8 cellular contexts compared by ENCODE assay signal in genomic region chr12:109775172-109775881, GRCh38. TPM values are rescaled to one million over a fixed set of nuclear protein-coding genes. Genes with fewer than 3 reads are reported as not detected.
DNase-seq lines count a peak whose midpoint lies in the region; ATAC-seq, FAIRE-seq and TF ChIP-seq lines count a peak whose summit lies in the region.

No MANE protein-coding gene starts in this region.

- H3K36me3 ChIP-seq in endothelial cell of umbilical vein (ENCODE audit: control insufficient read depth in 2 of 2, extremely low read depth in 1 of 2, insufficient read depth in 2 of 2, low read length in 2 of 2): no peaks in the 10 kb centered on the region

- no peak overlapping the region for H4K91ac ChIP-seq in H9 (ENCODE audit: insufficient read length, low read depth, low read length)

- dilution Hi-C loops in endothelial cell of umbilical vein (cut with MboI; ENCODE audit: extremely low pct_ligation_motif_present, low sequenced_read_pairs): no loop called here

- no peak overlapping the region for H2BK20ac ChIP-seq in H9 (ENCODE audit: low read depth, low read length, poor library complexity, severe bottlenecking)

- H3K27ac ChIP-seq in H9 (ENCODE audit: insufficient read length, low read depth, low read length): no peak overlapping the region
- H3K27ac ChIP-seq in endothelial cell of umbilical vein (ENCODE audit: insufficient read depth, low read depth, low read length): no peak overlapping the region

- no peak for TF ChIP-seq POLR2A in endothelial cell of umbilical vein (IDR thresholded peaks at IDR 0.05; ENCODE audit: low read depth, low read length)

- H3K9me3 ChIP-seq in H9 (ENCODE audit: control insufficient read depth, low read depth, low read length) (no peaks in the 10 kb centered on the region), endothelial cell of umbilical vein (replicated peaks; ENCODE audit: control insufficient read depth, insufficient read depth, low read length) (no peaks in the 10 kb centered on the region)

- H3K4me2 ChIP-seq in H9 (ENCODE audit: insufficient read depth, insufficient read length, low read length): no peak overlapping the region
- H3K4me2 ChIP-seq in endothelial cell of umbilical vein (ENCODE audit: insufficient read depth, low read length): no peak overlapping the region

- H3K4me1 Mint-ChIP-seq in H9: peaks cover 19 to 23% of the 10 kb centered on the region in 2 experiments

- H4K5ac ChIP-seq in H9 (ENCODE audit: insufficient read length, low read depth, low read length): no peak overlapping the region

- WGBS in H9 (ENCODE audit: extremely low coverage, insufficient read length, low lambda C conversion rate): no CpG with 5 or more reads among the region's 10 CpGs

- H3K9me1 ChIP-seq in endothelial cell of umbilical vein (replicated peaks; ENCODE audit: control insufficient read depth, extremely low read depth, insufficient read depth, low read length): no peaks in the 10 kb centered on the region

- H4K20me1 ChIP-seq in H9 (ENCODE audit: control insufficient read depth, insufficient read depth, insufficient read length) (no peaks in the 10 kb centered on the region), endothelial cell of umbilical vein (replicated peaks; ENCODE audit: control insufficient read depth, extremely low read depth, insufficient read depth, low read length) (no peaks in the 10 kb centered on the region)

- H3K56ac ChIP-seq in H9 (ENCODE audit: insufficient read length, low read depth, low read length): no peak overlapping the region

- no peaks in the 10 kb centered on the region for H3K4me1 ChIP-seq in H9 (ENCODE audit: insufficient read depth, low read length)
- H3K4me1 ChIP-seq in endothelial cell of umbilical vein (ENCODE audit: control insufficient read depth, extremely low read depth, insufficient read depth, low read length): no peaks in the 10 kb centered on the region

- POLR2A ChIA-PET in endothelial cell of umbilical vein (lab: Charles Lee): no interaction called here

- BruUV-seq in endothelial cell of umbilical vein (replicated peaks; lab: Mats Ljungman, UMichigan): no TSS peak

- no peak overlapping the region for H3K9ac ChIP-seq in H9 (ENCODE audit: extremely low read depth, insufficient read length, low read length)
- H3K9ac ChIP-seq in endothelial cell of umbilical vein (replicated peaks; ENCODE audit: extremely low read depth, insufficient read depth, low read length): no peak overlapping the region

- H3K27ac Mint-ChIP-seq in H9: no peak overlapping the region

- H3K36me3 Mint-ChIP-seq in H9 (ENCODE audit: insufficient read depth in 1 of 3, low read depth in 3 of 3): no peaks in the 10 kb centered on the region

- no peak for ATAC-seq in HG03108 (IDR thresholded peaks at IDR 0.05; ENCODE audit: unreplicated experiment)

- no peak overlapping the region for H3K23ac ChIP-seq in H9 (ENCODE audit: insufficient read length, low read depth, low read length)

- H3K79me1 ChIP-seq in H9 (ENCODE audit: insufficient read depth, low read depth, low read length, poor library complexity, severe bottlenecking): no peaks in the 10 kb centered on the region

- CTCF ChIA-PET in endothelial cell of umbilical vein (lab: Charles Lee): interaction anchor here (0.5 to 7.3 kb wide), 44 partner anchors 9 to 382 kb away, joined by 3 to 252 read pairs (median 4); partner anchors contain the start of genes MMAB, MVK and TRPV4

- H3K14ac ChIP-seq in H9 (ENCODE audit: insufficient read depth, low read length): no peak overlapping the region

- H3K27me3 ChIP-seq in H9 (ENCODE audit: insufficient read depth, low read length) (no peaks in the 10 kb centered on the region), endothelial cell of umbilical vein (ENCODE audit: control insufficient read depth in 2 of 2, insufficient read depth in 2 of 2, low read length in 2 of 2) (no peaks in the 10 kb centered on the region)

- no peak overlapping the region for H2AK5ac ChIP-seq in H9 (ENCODE audit: insufficient read length, low read length)

- H2AFZ ChIP-seq in H9 (ENCODE audit: low read length) (no peak overlapping the region), endothelial cell of umbilical vein (ENCODE audit: low read depth, low read length) (no peak overlapping the region)

- no peak overlapping the region for H3K4ac ChIP-seq in H9 (ENCODE audit: low read depth, low read length)

- no peak overlapping the region for H3K4me3 Mint-ChIP-seq in H9

- DNase-seq in C1 segment of cervical spinal cord (lab: John Stamatoyannopoulos, UW): peak in 11 of 14 donors; percentile 15 to 71 (median 54)
- DNase-seq in H9: peak; percentile 81
- peak; percentile 73 for DNase-seq in NCI-H774 (lab: John Stamatoyannopoulos, UW)
- peak; percentile 34 to 45 for DNase-seq in activated CD8-positive, alpha-beta memory T cell treated with anti-CD3 and anti-CD28 coated beads for 4 hours (ENCODE audit: low read depth in 2 of 2)
- peak; percentile 62 for DNase-seq in endothelial cell of umbilical vein (ENCODE audit: low read depth, low spot score)
- DNase-seq in mucosa of gallbladder (ENCODE audit: low spot score): peak; percentile 71
- DNase-seq in stimulated activated CD8-positive, alpha-beta memory T cell treated with anti-CD3 and anti-CD28 coated beads, Interleukin-4, amount 100 ng/mL, for 24 hours (ENCODE audit: low read depth): peak; percentile 63

- H3K27me3 Mint-ChIP-seq in H9 (ENCODE audit: low read depth): no peaks in the 10 kb centered on the region

- no peak overlapping the region for H2BK12ac ChIP-seq in H9 (ENCODE audit: insufficient read length, low read depth, low read length)

- H2BK5ac ChIP-seq in H9 (ENCODE audit: insufficient read length, low read length): no peak overlapping the region

- intact Hi-C loops in endothelial cell of umbilical vein (cut with micrococcal nuclease): loop anchor here (1.0 to 5.0 kb wide), 6 partner anchors 58 to 347 kb away; partner anchors contain the start of genes MMAB and MVK

- no peak overlapping the region for H4K8ac ChIP-seq in H9 (replicated peaks; ENCODE audit: insufficient read length, low read depth, low read length)

- no peaks in the 10 kb centered on the region for H3K79me2 ChIP-seq in H9 (ENCODE audit: insufficient read depth, low read length)
- no peaks in the 10 kb centered on the region for H3K79me2 ChIP-seq in endothelial cell of umbilical vein (ENCODE audit: control insufficient read depth, insufficient read depth, low read length)

- no peak overlapping the region for H2BK15ac ChIP-seq in H9 (ENCODE audit: low read depth, low read length)

- no peak overlapping the region for H3K18ac ChIP-seq in H9 (ENCODE audit: insufficient read length, low read depth, low read length)

- H3K9me3 Mint-ChIP-seq in H9: no peaks in the 10 kb centered on the region; a peak in 1 of 5 replicates

- TF ChIP-seq CTCF in H9 (conservative IDR thresholded peaks at IDR 0.05) (peak; percentile 92), endothelial cell of umbilical vein (IDR thresholded peaks at IDR 0.05; ENCODE audit: extremely low read depth in 1 of 2, insufficient read depth in 1 of 2, low read depth in 1 of 2, low read length in 2 of 2) (peak; percentile 91)

- H3T11ph ChIP-seq in H9 (ENCODE audit: low read length): no peak overlapping the region

- FAIRE-seq in endothelial cell of umbilical vein (lab: Jason Lieb, UNC): peak; percentile 85

- no peak overlapping the region for H3K4me3 ChIP-seq in endothelial cell of umbilical vein (replicated peaks in 1 of 3; ENCODE audit: insufficient read depth in 1 of 3, low read depth in 1 of 3, low read length in 3 of 3)

- H3K23me2 ChIP-seq in H9 (ENCODE audit: insufficient read length, low read depth, low read length, poor library complexity, severe bottlenecking): no peaks in the 10 kb centered on the region

- no peak overlapping the region for H2BK120ac ChIP-seq in H9 (ENCODE audit: low read depth, low read length, poor library complexity, severe bottlenecking)

TF ChIP-seq in endothelial cell of umbilical vein, 7 proteins besides CTCF, POLR2A, EP300 and RAD21:
- TF ChIP-seq, protein P1, sequence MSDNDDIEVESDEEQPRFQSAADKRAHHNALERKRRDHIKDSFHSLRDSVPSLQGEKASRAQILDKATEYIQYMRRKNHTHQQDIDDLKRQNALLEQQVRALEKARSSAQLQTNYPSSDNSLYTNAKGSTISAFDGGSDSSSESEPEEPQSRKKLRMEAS (IDR thresholded peaks at IDR 0.05; ENCODE audit: insufficient read depth, insufficient read length): no peak
- no peak for TF ChIP-seq GATA2 (IDR thresholded peaks at IDR 0.05; ENCODE audit: insufficient read depth, insufficient read length, low read depth, low read length)

RNA-seq across cellular contexts. Expression of gene TRPV4, which starts 57.9 kb away (rescaled TPM):
- 4.9 TPM in 2 replicates for total RNA-seq in H9 (2021)
- 8.8 and 12.3 TPM in 2 replicates for total RNA-seq in endothelial cell of umbilical vein
- 22.3 and 24.5 TPM in 2 replicates for polyA plus RNA-seq in endothelial cell of umbilical vein
- 11.3 and 12.3 TPM in 2 replicates for polyA plus RNA-seq in endothelial cell of umbilical vein (2011; cell fraction: cytosol; rRNA removed)
- polyA plus RNA-seq in endothelial cell of umbilical vein (2011; cell fraction: nucleus; rRNA removed): 19.9 and 23.7 TPM in 2 replicates
- 12.3 and 17.2 TPM in 2 replicates for polyA plus RNA-seq in endothelial cell of umbilical vein (2012)
- polyA minus RNA-seq in endothelial cell of umbilical vein: 22.6 and 29.3 TPM in 2 replicates
- polyA minus RNA-seq in endothelial cell of umbilical vein (2011; cell fraction: cytosol; rRNA and poly(A)+ RNA removed): not detected
- polyA minus RNA-seq in endothelial cell of umbilical vein (2011; cell fraction: nucleus; rRNA and poly(A)+ RNA removed): 13.3 and 16.9 TPM in 2 replicates
- total RNA-seq in mucosa of gallbladder: 2.1 TPM
